ENCODE assay signal across 1 cellular context in genomic region chr4:119300072-119300387, GRCh38.
TF ChIP-seq lines count a peak whose summit lies in the region.

No MANE protein-coding gene starts in this region.

TF ChIP-seq in K562, 482 proteins besides CTCF, POLR2A, EP300 and RAD21 (continued from another document and continues in another):
- TF ChIP-seq ZNF318 (IDR thresholded peaks at IDR 0.05; ENCODE audit: borderline replicate concordance in 1 of 2, low read depth in 1 of 2) (no peak), CHD1 (IDR thresholded peaks at IDR 0.05; ENCODE audit: low read length) (no peak), POLR2B (IDR thresholded peaks at IDR 0.05; ENCODE audit: low read depth, partially characterized antibody) (no peak), DACH1 (IDR thresholded peaks at IDR 0.05; ENCODE audit: partially characterized antibody) (peak; percentile 22), EGR1 (conservative IDR thresholded peaks at IDR 0.05) (0 out of 2 replicates have a peak, but pooled peaks have one; percentile 7), E2F5 (CRISPR knock-in tag; IDR thresholded peaks at IDR 0.05) (no peak), HINFP (tag; conservative IDR thresholded peaks at IDR 0.05; ENCODE audit: low read depth) (no peak), EZH2 (IDR thresholded peaks at IDR 0.05; ENCODE audit: borderline replicate concordance, low read depth, low read length) (no peak), GABPA (tag; conservative IDR thresholded peaks at IDR 0.05; ENCODE audit: low read depth) (no peak), DMBX1 (CRISPR knock-in tag; IDR thresholded peaks at IDR 0.05; ENCODE audit: borderline replicate concordance) (no peak), ZMIZ1 (IDR thresholded peaks at IDR 0.05; ENCODE audit: low read depth in 2 of 2, low read length in 2 of 2) (no peak), GATAD2B (IDR thresholded peaks at IDR 0.05; ENCODE audit: borderline replicate concordance) (no peak), TBP (optimal IDR thresholded peaks at IDR 0.05; ENCODE audit: low read depth, low read length) (no peak), RHOXF2B (CRISPR knock-in tag; conservative IDR thresholded peaks at IDR 0.05) (no peak), NR3C1 (CRISPR knock-in tag; IDR thresholded peaks at IDR 0.05) (no peak), ZNF766 (CRISPR knock-in tag; conservative IDR thresholded peaks at IDR 0.05) (no peak), HDGF (IDR thresholded peaks at IDR 0.05) (no peak), BRD9 (IDR thresholded peaks at IDR 0.05; ENCODE audit: low read depth, partially characterized antibody) (peak; percentile 26), MCM5 (IDR thresholded peaks at IDR 0.05; ENCODE audit: low read depth) (no peak), E2F4 (CRISPR knock-in tag; IDR thresholded peaks at IDR 0.05; ENCODE audit: low read depth) (no peak), ZNF79 (CRISPR knock-in tag; IDR thresholded peaks at IDR 0.05; ENCODE audit: low read depth) (no peak), ZNF347 (CRISPR knock-in tag; IDR thresholded peaks at IDR 0.05; ENCODE audit: low read depth) (no peak), BRF2 (IDR thresholded peaks at IDR 0.05; ENCODE audit: borderline replicate concordance, insufficient read depth, insufficient read length) (no peak), VEZF1 (CRISPR knock-in tag; IDR thresholded peaks at IDR 0.05) (peak; percentile 33; the same call in 1 of the 2 replicates), RBM14 (IDR thresholded peaks at IDR 0.05; ENCODE audit: borderline replicate concordance, insufficient read depth, low read depth, low read length) (no peak), FOXJ3 (CRISPR knock-in tag; IDR thresholded peaks at IDR 0.05) (0 out of 2 replicates have a peak, but pooled peaks have one; percentile 47), ZNF134 (CRISPR knock-in tag; conservative IDR thresholded peaks at IDR 0.05) (no peak)
- TF ChIP-seq, protein P1, sequence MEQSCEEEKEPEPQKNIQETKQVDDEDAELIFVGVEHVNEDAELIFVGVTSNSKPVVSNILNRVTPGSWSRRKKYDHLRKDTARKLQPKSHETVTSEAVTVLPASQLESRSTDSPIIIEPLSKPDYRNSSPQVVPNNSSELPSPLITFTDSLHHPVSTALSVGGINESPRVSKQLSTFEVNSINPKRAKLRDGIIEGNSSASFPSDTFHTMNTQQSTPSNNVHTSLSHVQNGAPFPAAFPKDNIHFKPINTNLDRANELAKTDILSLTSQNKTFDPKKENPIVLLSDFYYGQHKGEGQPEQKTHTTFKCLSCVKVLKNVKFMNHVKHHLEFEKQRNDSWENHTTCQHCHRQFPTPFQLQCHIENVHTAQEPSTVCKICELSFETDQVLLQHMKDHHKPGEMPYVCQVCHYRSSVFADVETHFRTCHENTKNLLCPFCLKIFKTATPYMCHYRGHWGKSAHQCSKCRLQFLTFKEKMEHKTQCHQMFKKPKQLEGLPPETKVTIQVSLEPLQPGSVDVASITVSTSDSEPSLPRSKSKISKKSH (CRISPR knock-in tag; IDR thresholded peaks at IDR 0.05) = no peak
- TF ChIP-seq, protein P2, sequence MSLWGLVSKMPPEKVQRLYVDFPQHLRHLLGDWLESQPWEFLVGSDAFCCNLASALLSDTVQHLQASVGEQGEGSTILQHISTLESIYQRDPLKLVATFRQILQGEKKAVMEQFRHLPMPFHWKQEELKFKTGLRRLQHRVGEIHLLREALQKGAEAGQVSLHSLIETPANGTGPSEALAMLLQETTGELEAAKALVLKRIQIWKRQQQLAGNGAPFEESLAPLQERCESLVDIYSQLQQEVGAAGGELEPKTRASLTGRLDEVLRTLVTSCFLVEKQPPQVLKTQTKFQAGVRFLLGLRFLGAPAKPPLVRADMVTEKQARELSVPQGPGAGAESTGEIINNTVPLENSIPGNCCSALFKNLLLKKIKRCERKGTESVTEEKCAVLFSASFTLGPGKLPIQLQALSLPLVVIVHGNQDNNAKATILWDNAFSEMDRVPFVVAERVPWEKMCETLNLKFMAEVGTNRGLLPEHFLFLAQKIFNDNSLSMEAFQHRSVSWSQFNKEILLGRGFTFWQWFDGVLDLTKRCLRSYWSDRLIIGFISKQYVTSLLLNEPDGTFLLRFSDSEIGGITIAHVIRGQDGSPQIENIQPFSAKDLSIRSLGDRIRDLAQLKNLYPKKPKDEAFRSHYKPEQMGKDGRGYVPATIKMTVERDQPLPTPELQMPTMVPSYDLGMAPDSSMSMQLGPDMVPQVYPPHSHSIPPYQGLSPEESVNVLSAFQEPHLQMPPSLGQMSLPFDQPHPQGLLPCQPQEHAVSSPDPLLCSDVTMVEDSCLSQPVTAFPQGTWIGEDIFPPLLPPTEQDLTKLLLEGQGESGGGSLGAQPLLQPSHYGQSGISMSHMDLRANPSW (CRISPR knock-in tag; IDR thresholded peaks at IDR 0.05) = no peak
- TF ChIP-seq, protein P3, sequence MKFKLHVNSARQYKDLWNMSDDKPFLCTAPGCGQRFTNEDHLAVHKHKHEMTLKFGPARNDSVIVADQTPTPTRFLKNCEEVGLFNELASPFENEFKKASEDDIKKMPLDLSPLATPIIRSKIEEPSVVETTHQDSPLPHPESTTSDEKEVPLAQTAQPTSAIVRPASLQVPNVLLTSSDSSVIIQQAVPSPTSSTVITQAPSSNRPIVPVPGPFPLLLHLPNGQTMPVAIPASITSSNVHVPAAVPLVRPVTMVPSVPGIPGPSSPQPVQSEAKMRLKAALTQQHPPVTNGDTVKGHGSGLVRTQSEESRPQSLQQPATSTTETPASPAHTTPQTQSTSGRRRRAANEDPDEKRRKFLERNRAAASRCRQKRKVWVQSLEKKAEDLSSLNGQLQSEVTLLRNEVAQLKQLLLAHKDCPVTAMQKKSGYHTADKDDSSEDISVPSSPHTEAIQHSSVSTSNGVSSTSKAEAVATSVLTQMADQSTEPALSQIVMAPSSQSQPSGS (CRISPR knock-in tag; IDR thresholded peaks at IDR 0.05) = no peak
